Comparison of ENCODE assay signal across 10 cellular contexts in the genomic region with DNA sequence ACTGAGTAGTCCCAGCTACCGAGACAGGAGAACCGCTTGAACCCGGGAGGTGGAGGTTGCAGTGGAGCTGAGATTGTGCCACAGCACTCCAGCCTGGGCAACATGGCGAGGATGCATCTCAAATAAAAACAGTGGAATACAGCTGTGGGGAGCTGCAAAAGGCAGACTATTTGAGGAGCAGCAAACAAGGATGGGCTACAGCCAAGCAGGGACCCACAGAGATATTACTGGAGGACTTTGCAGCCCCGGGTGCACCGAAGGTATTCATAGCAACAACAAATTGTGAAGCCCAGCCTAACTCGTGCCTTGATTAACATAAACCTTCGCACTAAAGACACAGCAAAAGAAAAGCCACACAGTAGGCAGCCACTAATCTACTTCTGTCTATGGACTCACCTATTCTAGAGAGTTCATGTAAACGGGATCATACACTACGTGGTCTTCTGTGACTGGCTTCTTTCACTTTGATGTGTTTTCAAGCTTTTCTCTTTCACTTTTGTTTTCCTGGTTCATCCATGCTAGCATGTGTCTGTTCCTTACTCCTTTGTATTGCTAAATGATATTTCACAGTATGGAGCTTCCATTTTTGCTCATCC. TPM values are rescaled to one million over a fixed set of nuclear protein-coding genes. Genes with fewer than 3 reads are reported as not detected.
DNase-seq lines count a peak whose midpoint lies in the region; ATAC-seq, FAIRE-seq and TF ChIP-seq lines count a peak whose summit lies in the region.
"Had no signal": no experiment of that assay in that cellular context is flagged by ENCODE, and none has a peak within 500 bp of the region (broad histone marks: within the 10 kb centered on the region; RNA-seq: fewer than 3 reads in every experiment).

No MANE protein-coding gene starts in this region.

- H3K4me1 ChIP-seq in IMR-90 (ENCODE audit: control insufficient read depth, insufficient read depth, low read length), result no peaks in the 10 kb centered on the region
- H3K4me1 ChIP-seq in K562 (replicated peaks in 1 of 2; ENCODE audit: control insufficient read depth in 2 of 2, insufficient read depth in 2 of 2, low read length in 2 of 2), result no peaks in the 10 kb centered on the region
- H3K4me1 ChIP-seq in prostate gland (replicated peaks), result no peaks in the 10 kb centered on the region

- no peak for TF ChIP-seq EP300 in K562 (IDR thresholded peaks at IDR 0.05; ENCODE audit: low read length)

- no peak overlapping the region for H2BK120ac ChIP-seq in IMR-90 (ENCODE audit: low read depth, low read length)

- no peak overlapping the region for H3K56ac ChIP-seq in IMR-90 (ENCODE audit: extremely low read depth, insufficient read depth, low read length)

- peaks cover 48% of the 10 kb centered on the region for H3K4me1 Mint-ChIP-seq in osteocyte (ENCODE audit: unreplicated experiment)

- H3K79me2 ChIP-seq in K562 (ENCODE audit: control insufficient read depth, insufficient read depth, low read length), result no peaks in the 10 kb centered on the region

- no peak overlapping the region for H2BK15ac ChIP-seq in IMR-90 (ENCODE audit: low read depth, low read length)

- TF ChIP-seq POLR2A in IMR-90 (IDR thresholded peaks at IDR 0.05; ENCODE audit: low read depth, low read length), result no peak
- no peak for TF ChIP-seq POLR2A in K562 (conservative IDR thresholded peaks at IDR 0.05)
- TF ChIP-seq POLR2A in prostate gland (IDR thresholded peaks at IDR 0.05), result no peak

- in situ Hi-C loops in IMR-90 (cut with MboI; ENCODE audit: low sequenced_read_pairs) (no loop called here), K562 (cut with MboI) (no loop called here)

- peak overlapping the region in 1 of 2 experiments; percentile 61; a peak in 1 of 4 replicates for H4K8ac ChIP-seq in IMR-90 (ENCODE audit: low read depth in 2 of 2, low read length in 2 of 2)

- no peaks in the 10 kb centered on the region for H3K36me3 ChIP-seq in IMR-90 (ENCODE audit: control insufficient read depth, insufficient read depth, low read length)
- no peaks in the 10 kb centered on the region for H3K36me3 ChIP-seq in K562 (ENCODE audit: control insufficient read depth, insufficient read depth, low read length)
- H3K36me3 ChIP-seq in prostate gland, result no peaks in the 10 kb centered on the region
- H3K36me3 ChIP-seq: neutrophil had no signal

- no peak overlapping the region for H3K18ac ChIP-seq in IMR-90 (ENCODE audit: low read depth, low read length)

- dilution Hi-C loops in IMR-90 (cut with HindIII; ENCODE audit: low sequenced_read_pairs, unreplicated experiment), result no loop called here

- H3K9ac ChIP-seq in IMR-90 (ENCODE audit: low read depth, low read length) (no peak overlapping the region), K562 (ENCODE audit: insufficient read depth in 1 of 2, low read depth in 2 of 2, low read length in 2 of 2) (no peak overlapping the region)

- no peak overlapping the region for H2AK5ac ChIP-seq in IMR-90 (ENCODE audit: low read depth, low read length)

- no peak overlapping the region for H2BK20ac ChIP-seq in IMR-90 (ENCODE audit: low read depth, low read length)

- POLR2A ChIA-PET in IMR-90 (lab: Charles Lee; ENCODE audit: unreplicated experiment), result no interaction called here
- POLR2A ChIA-PET in K562 (lab: Yijun Ruan, JAX), result interaction anchor here (0.5 to 1.1 kb wide), 3 partner anchors 11 to 77 kb away, joined by 3 to 4 read pairs (median 4); no protein-coding TSS in a partner anchor

- no peaks in the 10 kb centered on the region for H3K9me3 Mint-ChIP-seq in osteocyte (ENCODE audit: unreplicated experiment)

- ATAC-seq in GM18867 (IDR thresholded peaks at IDR 0.05; ENCODE audit: unreplicated experiment) (peak; percentile 57), IMR-90 (ENCODE audit: low read depth) (no peak), K562 (peak; percentile 24; the same call in 1 of the 3 replicates)

- BruUV-seq in IMR-90 (replicated peaks; lab: Mats Ljungman, UMichigan) (no TSS peak), K562 (replicated peaks; lab: Mats Ljungman, UMichigan) (no TSS peak)

- H4K5ac ChIP-seq in IMR-90 (ENCODE audit: low read depth, low read length), result peak overlapping the region; percentile 85; the same call in 1 of the 2 replicates

- no peak for FAIRE-seq in K562 (lab: Jason Lieb, UNC)

- H4K91ac ChIP-seq in IMR-90 (ENCODE audit: insufficient read depth, low read depth, low read length), result no peak overlapping the region

- H3K4me3 Mint-ChIP-seq in osteocyte (ENCODE audit: unreplicated experiment), result peak overlapping the region; percentile 17

- WGBS in IMR-90 (ENCODE audit: extremely low coverage in 2 of 2, insufficient read length in 1 of 2), 2 experiments, result 80% methylated on average over 5 of the region's 10 CpGs; no CpG with 5 or more reads in 1 of the 2 experiments
- WGBS in K562 (ENCODE audit: insufficient coverage, low coverage, missing lambda C conversion rate), result 1% methylated on average over 10 of the region's 10 CpGs
- 91% methylated on average over 10 of the region's 10 CpGs for WGBS in prostate gland

- no peaks in the 10 kb centered on the region for H4K20me1 ChIP-seq in IMR-90 (ENCODE audit: insufficient read depth, low read length)
- H4K20me1 ChIP-seq in K562 (replicated peaks; ENCODE audit: control insufficient read depth, insufficient read depth, low read length), result no peaks in the 10 kb centered on the region

- intact Hi-C loops in IMR-90 (cut with micrococcal nuclease), result no loop called here
- intact Hi-C loops in K562 (cut with micrococcal nuclease), result no loop called here
- intact Hi-C loops in prostate gland (cut with DNase I), result no loop called here

- H3K4ac ChIP-seq in IMR-90 (ENCODE audit: low read depth, low read length), result no peak overlapping the region

- TF ChIP-seq CTCF in IMR-90 (conservative IDR thresholded peaks at IDR 0.05; ENCODE audit: low read depth, low read length), result no peak
- no peak for TF ChIP-seq CTCF in K562 (IDR thresholded peaks at IDR 0.05 in 2 of 3, conservative IDR thresholded peaks at IDR 0.05 in 1 of 3; ENCODE audit: insufficient read depth in 2 of 3, low read depth in 1 of 3, low read length in 3 of 3)
- TF ChIP-seq CTCF in osteocyte (IDR thresholded peaks at IDR 0.05), result no peak
- no peak for TF ChIP-seq CTCF in prostate gland (IDR thresholded peaks at IDR 0.05)

- peaks cover 0 to 9% of the 10 kb centered on the region in 2 experiments; a peak in 1 of 4 replicates for H3K79me1 ChIP-seq in IMR-90 (ENCODE audit: low read depth in 1 of 2, low read length in 2 of 2)

- H3K4me3 ChIP-seq in IMR-90 (ENCODE audit: insufficient read depth, low read depth, low read length) (peak overlapping the region; percentile 27; the same call in 1 of the 2 replicates), K562 (no peak overlapping the region), prostate gland (no peak overlapping the region)

- CTCF ChIA-PET in IMR-90 (lab: Yijun Ruan, JAX) (no interaction called here), K562 (lab: Yijun Ruan, JAX; ENCODE audit: low intra/inter-chr PET ratio) (no interaction called here)

- H2AK9ac ChIP-seq in IMR-90 (replicated peaks; ENCODE audit: low read depth, low read length, poor library complexity), result no peak overlapping the region

- H3K27ac ChIP-seq in IMR-90 (ENCODE audit: insufficient read depth, low read length) (no peak overlapping the region), K562 (ENCODE audit: extremely low read depth, low read depth, low read length) (no peak overlapping the region), prostate gland (no peak overlapping the region)
- H3K27ac ChIP-seq: neutrophil had no signal

- peak overlapping the region; percentile 95 for H3K4me2 ChIP-seq in IMR-90 (ENCODE audit: low read depth, low read length)
- no peak overlapping the region for H3K4me2 ChIP-seq in K562 (ENCODE audit: insufficient read depth, low read length)

- DNase-seq in IMR-90 (no peak), K562 (ENCODE audit: extremely low read depth in 1 of 4, low spot score in 3 of 4) (no peak), osteocyte (ENCODE audit: extremely low spot score, unreplicated experiment) (no peak), CD1c-positive myeloid dendritic cell (ENCODE audit: extremely low spot score) (no peak), mucosa of gallbladder (ENCODE audit: low spot score) (no peak), prostate gland (ENCODE audit: low spot score) (no peak), NCI-H345 treated with DMSO at 0.1 percent for 48 hours (lab: John Stamatoyannopoulos, UW; ENCODE audit: unreplicated experiment) (no peak)
- DNase-seq: stimulated activated naive CD4-positive, alpha-beta T cell had no signal

- H2AFZ ChIP-seq in IMR-90 (replicated peaks; ENCODE audit: low read length, poor library complexity) (peak overlapping the region; percentile 11), K562 (ENCODE audit: low read depth, low read length) (no peak overlapping the region)

- peaks cover 2% of the 10 kb centered on the region for H3K36me3 Mint-ChIP-seq in osteocyte (ENCODE audit: unreplicated experiment)

- no peaks in the 10 kb centered on the region for H3K9me1 ChIP-seq in IMR-90 (ENCODE audit: insufficient read depth, low read length)
- no peaks in the 10 kb centered on the region for H3K9me1 ChIP-seq in K562 (ENCODE audit: control insufficient read depth, insufficient read depth, low read length)

- no peaks in the 10 kb centered on the region for H3K27me3 ChIP-seq in IMR-90 (ENCODE audit: control insufficient read depth, insufficient read depth, low read length)
- H3K27me3 ChIP-seq in K562 (ENCODE audit: control insufficient read depth in 2 of 2, insufficient read depth in 2 of 2, low read length in 2 of 2), result peaks cover 45 to 62% of the 10 kb centered on the region in 2 experiments
- no peaks in the 10 kb centered on the region for H3K27me3 ChIP-seq in prostate gland (replicated peaks; ENCODE audit: insufficient read depth)
- H3K27me3 ChIP-seq: neutrophil had no signal

- peak overlapping the region; percentile 80 for H3K27ac Mint-ChIP-seq in osteocyte (ENCODE audit: unreplicated experiment)

- no peak for TF ChIP-seq RAD21 in IMR-90 (IDR thresholded peaks at IDR 0.05; ENCODE audit: low read length)
- no peak for TF ChIP-seq RAD21 in K562 (CRISPR knock-in tag; conservative IDR thresholded peaks at IDR 0.05 in 1 of 2, IDR thresholded peaks at IDR 0.05 in 1 of 2)

- no peak overlapping the region for H3K23ac ChIP-seq in IMR-90 (ENCODE audit: low read depth, low read length)

- H2BK5ac ChIP-seq in IMR-90 (ENCODE audit: low read depth, low read length, poor library complexity, severe bottlenecking), result no peak overlapping the region

- H3K27me3 Mint-ChIP-seq in osteocyte (ENCODE audit: unreplicated experiment), result no peaks in the 10 kb centered on the region

- no peaks in the 10 kb centered on the region for H3K9me3 ChIP-seq in IMR-90 (ENCODE audit: control insufficient read depth, insufficient read depth, low read length)
- H3K9me3 ChIP-seq in K562 (replicated peaks; ENCODE audit: control insufficient read depth, insufficient read depth, low read depth, low read length), result no peaks in the 10 kb centered on the region
- H3K9me3 ChIP-seq in prostate gland, result no peaks in the 10 kb centered on the region
- H3K9me3 ChIP-seq: neutrophil had no signal

- 0 out of 2 replicates have a peak overlapping the region, but pooled peaks have one; percentile 1 for H3K14ac ChIP-seq in IMR-90 (replicated peaks; ENCODE audit: low read depth, low read length)

RNA-seq across cellular contexts. Expression of a gene that starts 34.0 kb away (rescaled TPM):
- total RNA-seq in IMR-90 (2012; rRNA removed) (1.3 and 1.4 TPM in 2 replicates), K562 (2014; rRNA removed) (0.05 and 0.16 TPM in 2 replicates), K562 (2014; rRNA removed; fragmentation: Illumina TruSeq; extraction: Trizol) (0.07 and 0.10 TPM in 2 replicates), K562 (2015; rRNA removed; fragmentation: Illumina TruSeq; extraction: Trizol) (0.15 and 0.18 TPM in 2 replicates), K562 (2021) (0.51 and 0.67 TPM in 2 replicates), osteocyte (21.2 and 23.9 TPM in 2 replicates), mucosa of gallbladder (32.5 TPM), prostate gland (10 to 100 TPM; 17.7 to 19.4 TPM)
- polyA plus RNA-seq in IMR-90 (2012; rRNA removed) (3.8 and 4.2 TPM in 2 replicates), K562 (2011; rRNA removed) (0.07 and 0.24 TPM in 2 replicates), K562 (2014; fragmentation: Illumina TruSeq; extraction: Trizol) (0.07 and 0.21 TPM in 2 replicates), K562 (2014; fragmentation: Nextera tagmentation; extraction: Ambion mirVana) (under 1 TPM; 0.01 to 0.03 TPM), K562 (2014; rRNA removed) (0.03 and 0.73 TPM in 2 replicates)
- 1.9 and 2.1 TPM in 2 replicates for polyA plus RNA-seq in IMR-90 (2012; cell fraction: cytosol; rRNA removed)
- polyA plus RNA-seq in IMR-90 (2012; cell fraction: nucleus; rRNA removed; ENCODE audit: low replicate concordance), result 6.7 and 7.8 TPM in 2 replicates
- total RNA-seq in K562 (2011; cell fraction: chromatin; rRNA removed; ENCODE audit: low replicate concordance), result 0.26 and 0.39 TPM in 2 replicates
- total RNA-seq in K562 (2011; cell fraction: nucleolus; rRNA removed), result 0.50 and 0.79 TPM in 2 replicates
- total RNA-seq in K562 (2011; cell fraction: nucleoplasm; rRNA removed), result 0.37 and 0.76 TPM in 2 replicates
- polyA plus RNA-seq in K562 (2011; cell fraction: cytosol; rRNA removed), result 0.10 and 0.16 TPM in 2 replicates
- polyA plus RNA-seq in K562 (2011; cell fraction: nucleus; rRNA removed), result 0.38 and 0.45 TPM in 2 replicates
- polyA plus RNA-seq in K562 (2012), result 0.17 and 0.22 TPM in 2 replicates
- polyA minus RNA-seq in K562 (2011; rRNA and poly(A)+ RNA removed), result 0.24 and 0.39 TPM in 2 replicates
- polyA minus RNA-seq in K562 (2011; cell fraction: cytosol; rRNA and poly(A)+ RNA removed), result 1.8 and 2.1 TPM in 2 replicates
- 0.54 and 0.56 TPM in 2 replicates for polyA minus RNA-seq in K562 (2011; cell fraction: nucleus; rRNA and poly(A)+ RNA removed)
